35 cellular contexts compared by ENCODE assay signal in genomic region chr10:2036209-2036608, GRCh38.
"Had no signal": no experiment of that assay in that cellular context is flagged by ENCODE, and none has a peak within 500 bp of the region (broad histone marks: within the 10 kb centered on the region; RNA-seq: fewer than 3 reads in every experiment).

No MANE protein-coding gene starts in this region.

- H3K27me3 ChIP-seq: MG63 had no signal

- H3K36me3 ChIP-seq: MG63 had no signal

- H3K4me3 ChIP-seq: MG63 had no signal

- H3K9me3 ChIP-seq: MG63 had no signal

- DNase-seq: Karpas-422, Kasumi-1, MG63, MM.1S, MV-4-11, NCI-H1048, NCI-H1092, NCI-H1092 treated with DMSO at 0.1 percent for 48 hours, NCI-H1105, NCI-H1105 treated with DMSO at 0.1 percent for 48 hours, NCI-H1417, NCI-H1417 treated with DMSO at 0.1 percent for 48 hours, NCI-H1436, NCI-H1436 treated with DMSO at 0.1 percent for 48 hours, NCI-H146, NCI-H1694, NCI-H1694 treated with DMSO at 0.1 percent for 48 hours, NCI-H187, NCI-H187 treated with DMSO at 0.1 percent for 48 hours, NCI-H1930, NCI-H2029, NCI-H2029 treated with DMSO at 0.1 percent for 48 hours, NCI-H2081, NCI-H2081 treated with DMSO at 0.1 percent for 48 hours, NCI-H2107, NCI-H2171, NCI-H2171 treated with DMSO at 0.1 percent for 48 hours, NCI-H2227 treated with DMSO at 0.1 percent for 48 hours, NCI-H226, NCI-H345, NCI-H446, NCI-H446 treated with DMSO at 0.1 percent for 48 hours, NCI-H510A, NCI-H510A treated with DMSO at 0.1 percent for 48 hours, NCI-H524 had no signal
